Comparison of ENCODE assay signal across 14 cellular contexts in genomic region chr2:241096979-241097378, GRCh38. TPM values are rescaled to one million over a fixed set of nuclear protein-coding genes. Genes with fewer than 3 reads are reported as not detected.
DNase-seq lines count a peak whose midpoint lies in the region; ATAC-seq and TF ChIP-seq lines count a peak whose summit lies in the region.
"Had no signal": no experiment of that assay in that cellular context is flagged by ENCODE, and none has a peak within 500 bp of the region (broad histone marks: within the 10 kb centered on the region; RNA-seq: fewer than 3 reads in every experiment).

No MANE protein-coding gene starts in this region.

- H3K4me3 ChIP-seq in DOHH2 (ENCODE audit: low read length) (no peak overlapping the region), aorta (ENCODE audit: low read length in 2 of 2) (no peak overlapping the region), Caco-2 (ENCODE audit: low read depth, low read length) (no peak overlapping the region)
- H3K4me3 ChIP-seq: sigmoid colon had no signal

- ATAC-seq in GM18517 (IDR thresholded peaks at IDR 0.05; ENCODE audit: unreplicated experiment) (peak; percentile 46), HG02885 (IDR thresholded peaks at IDR 0.05; ENCODE audit: poor library complexity, unreplicated experiment) (peak; percentile 58), aorta (ENCODE audit: low FRiP score) (no peak)
- peak; percentile 78 for ATAC-seq in activated T-helper 17 cell treated with anti-CD3 and anti-CD28 coated beads, Interleukin-2, amount 50 U/mL, for 72 hours (replicated peaks)
- ATAC-seq: left ventricle myocardium superior had no signal

- POLR2A ChIA-PET in Caco-2 (lab: Charles Lee): no interaction called here

- H3K4me3 Mint-ChIP-seq in activated T-helper 17 cell treated with anti-CD3 and anti-CD28 coated beads, Interleukin-2, amount 50 U/mL, for 72 hours: peak overlapping the region; percentile 93
- H3K4me3 Mint-ChIP-seq in Caco-2 (ENCODE audit: unreplicated experiment): no peak overlapping the region
- H3K4me3 Mint-ChIP-seq: dendritic cell treated with granulocyte-macrophage colony-stimulating factor and Interleukin-4, amounts not matched to agents 40 ng/mL and 50 ng/mL, for 4 days had no signal

- no peaks in the 10 kb centered on the region for H3K27me3 Mint-ChIP-seq in activated T-helper 17 cell treated with anti-CD3 and anti-CD28 coated beads, Interleukin-2, amount 50 U/mL, for 72 hours
- H3K27me3 Mint-ChIP-seq in Caco-2 (ENCODE audit: insufficient read depth, unreplicated experiment): no peaks in the 10 kb centered on the region
- H3K27me3 Mint-ChIP-seq: dendritic cell treated with granulocyte-macrophage colony-stimulating factor and Interleukin-4, amounts not matched to agents 40 ng/mL and 50 ng/mL, for 4 days had no signal

- intact Hi-C loops in cardiac septum (cut with DNase I): no loop called here
- intact Hi-C loops in aorta (cut with DNase I): no loop called here
- intact Hi-C loops in Caco-2 (cut with micrococcal nuclease; ENCODE audit: unreplicated experiment): no loop called here

- H3K36me3 ChIP-seq in DOHH2 (ENCODE audit: control insufficient read depth, low read length) (peaks cover 91% of the 10 kb centered on the region), aorta (ENCODE audit: control insufficient read depth in 1 of 2, insufficient read depth in 2 of 2, low read length in 1 of 2) (peaks cover 4 to 6% of the 10 kb centered on the region in 2 donors), Caco-2 (ENCODE audit: control insufficient read depth, insufficient read depth, low read length) (no peaks in the 10 kb centered on the region; the same call in none of the 2 replicates)

- peaks cover 95% of the 10 kb centered on the region for H3K36me3 Mint-ChIP-seq in activated T-helper 17 cell treated with anti-CD3 and anti-CD28 coated beads, Interleukin-2, amount 50 U/mL, for 72 hours (ENCODE audit: low read depth)
- peaks cover 14% of the 10 kb centered on the region for H3K36me3 Mint-ChIP-seq in Caco-2 (ENCODE audit: insufficient read depth, unreplicated experiment)

- peaks cover 15% of the 10 kb centered on the region for H4K20me1 ChIP-seq in DOHH2 (ENCODE audit: control insufficient read depth, insufficient read depth, low read depth, low read length)

- no peaks in the 10 kb centered on the region for H3K9me2 ChIP-seq in DOHH2 (replicated peaks; ENCODE audit: control insufficient read depth, low read length)

- peak overlapping the region; percentile 22; the same call in 1 of the 2 replicates for H3K27ac ChIP-seq in DOHH2 (ENCODE audit: low read depth, low read length)
- H3K27ac ChIP-seq in aorta (ENCODE audit: low read depth in 1 of 2, low read length in 2 of 2): no peak overlapping the region
- H3K27ac ChIP-seq: sigmoid colon had no signal

- CTCF ChIA-PET in Caco-2 (lab: Charles Lee): no interaction called here

- H3F3A ChIP-seq in DOHH2 (ENCODE audit: control insufficient read depth, insufficient read depth): peaks cover 11% of the 10 kb centered on the region; the same call in 1 of the 2 replicates

- peaks cover 37% of the 10 kb centered on the region for H3K4me1 Mint-ChIP-seq in activated T-helper 17 cell treated with anti-CD3 and anti-CD28 coated beads, Interleukin-2, amount 50 U/mL, for 72 hours
- H3K4me1 Mint-ChIP-seq in Caco-2 (ENCODE audit: low read depth, unreplicated experiment): no peaks in the 10 kb centered on the region

- BruUV-seq in Caco-2 (replicated peaks; lab: Mats Ljungman, UMichigan): no TSS peak

- H3K27me3 ChIP-seq in DOHH2 (ENCODE audit: control insufficient read depth, low read length) (no peaks in the 10 kb centered on the region), aorta (ENCODE audit: control insufficient read depth in 1 of 2, insufficient read depth in 2 of 2, low read length in 1 of 2) (no peaks in the 10 kb centered on the region), Caco-2 (replicated peaks; ENCODE audit: control insufficient read depth, insufficient read depth, low read length) (no peaks in the 10 kb centered on the region)
- H3K27me3 ChIP-seq: sigmoid colon had no signal

- H3K4me2 ChIP-seq in DOHH2 (ENCODE audit: low read length): peak overlapping the region; percentile 22; the same call in 1 of the 2 replicates

- H3K4me1 ChIP-seq in DOHH2 (ENCODE audit: control insufficient read depth, low read length): peaks cover 60% of the 10 kb centered on the region
- H3K4me1 ChIP-seq in aorta (ENCODE audit: control insufficient read depth in 1 of 2, insufficient read depth in 2 of 2, low read length in 2 of 2): peaks cover 0 to 3% of the 10 kb centered on the region in 2 donors
- H3K4me1 ChIP-seq in Caco-2: 0 out of 2 replicates have a peak, but pooled peaks cover 4% of the 10 kb centered on the region

- H3K79me2 ChIP-seq in DOHH2 (ENCODE audit: control insufficient read depth, low read length): peaks cover 79% of the 10 kb centered on the region

- peaks cover 5% of the 10 kb centered on the region for H3K9me3 Mint-ChIP-seq in activated T-helper 17 cell treated with anti-CD3 and anti-CD28 coated beads, Interleukin-2, amount 50 U/mL, for 72 hours
- H3K9me3 Mint-ChIP-seq in Caco-2 (ENCODE audit: unreplicated experiment): no peaks in the 10 kb centered on the region
- H3K9me3 Mint-ChIP-seq: dendritic cell treated with granulocyte-macrophage colony-stimulating factor and Interleukin-4, amounts not matched to agents 40 ng/mL and 50 ng/mL, for 4 days had no signal

- peak overlapping the region; percentile 96 for H3K27ac Mint-ChIP-seq in activated T-helper 17 cell treated with anti-CD3 and anti-CD28 coated beads, Interleukin-2, amount 50 U/mL, for 72 hours
- H3K27ac Mint-ChIP-seq in Caco-2 (ENCODE audit: unreplicated experiment): no peak overlapping the region
- H3K27ac Mint-ChIP-seq: dendritic cell treated with granulocyte-macrophage colony-stimulating factor and Interleukin-4, amounts not matched to agents 40 ng/mL and 50 ng/mL, for 4 days had no signal

- TF ChIP-seq CTCF in DOHH2 (IDR thresholded peaks at IDR 0.05; ENCODE audit: low read depth, low read length, poor library complexity, severe bottlenecking): no peak
- no peak for TF ChIP-seq CTCF in Caco-2 (IDR thresholded peaks at IDR 0.05; ENCODE audit: insufficient read depth in 1 of 2, low read depth in 1 of 2, low read length in 1 of 2, severe bottlenecking in 1 of 2, unreplicated experiment in 1 of 2)

- H3K9me3 ChIP-seq in DOHH2 (ENCODE audit: control insufficient read depth, insufficient read depth, low read length) (no peaks in the 10 kb centered on the region), aorta (ENCODE audit: control insufficient read depth, low read length) (no peaks in the 10 kb centered on the region), Caco-2 (no peaks in the 10 kb centered on the region)
- H3K9me3 ChIP-seq: sigmoid colon had no signal

- WGBS in aorta, 2 donors: 88 to 91% methylated on average over 8 of the region's 8 CpGs

- DNase-seq in RPMI8226 (no peak), cardiac septum (ENCODE audit: low spot score) (no peak), aorta (no peak), Caco-2 (no peak)
- DNase-seq: HCEC 1CT, hypothalamus, left ventricle myocardium superior, NCI-H1417, sigmoid colon had no signal

RNA-seq across cellular contexts. Expression of gene MTERF4, which starts 5.1 kb away (rescaled TPM):
- total RNA-seq in activated T-helper 17 cell treated with anti-CD3 and anti-CD28 coated beads, Interleukin-2, amount 50 U/mL, for 72 hours: 10 to 100 TPM; 36.4 to 86.5 TPM
- total RNA-seq in cardiac septum: 21.0 TPM
- 10 to 100 TPM; 24.4 to 36.4 TPM for total RNA-seq in aorta
- 10 to 100 TPM; 26.3 to 38.4 TPM for polyA plus RNA-seq in aorta
- total RNA-seq in Caco-2 (2022): 19.6 and 22.2 TPM in 2 replicates

RNA-seq across cellular contexts. Expression of gene PASK, which starts 52.3 kb away (rescaled TPM):
- 10 to 100 TPM; 71.0 to 73.6 TPM for total RNA-seq in activated T-helper 17 cell treated with anti-CD3 and anti-CD28 coated beads, Interleukin-2, amount 50 U/mL, for 72 hours
- total RNA-seq in cardiac septum (2.2 TPM), aorta (1 to 10 TPM; 5.4 to 8.7 TPM), Caco-2 (2022) (21.1 and 21.2 TPM in 2 replicates)
- polyA plus RNA-seq in aorta: 1 to 10 TPM in 1 of 2 donors, under 1 TPM in 1; 0.63 to 1.2 TPM

RNA-seq across cellular contexts. Expression of gene PPP1R7, which starts 53.3 kb away (rescaled TPM):
- total RNA-seq in activated T-helper 17 cell treated with anti-CD3 and anti-CD28 coated beads, Interleukin-2, amount 50 U/mL, for 72 hours: 10 to 100 TPM; 81.9 to 86.4 TPM
- total RNA-seq in cardiac septum: 77.7 TPM
- 10 to 100 TPM; 41.1 to 46.1 TPM for total RNA-seq in aorta
- polyA plus RNA-seq in aorta: 10 to 100 TPM; 74.0 to 83.4 TPM
- 30.0 and 32.5 TPM in 2 replicates for total RNA-seq in Caco-2 (2022)
